16 cellular contexts compared by ENCODE assay signal in the genomic region with DNA sequence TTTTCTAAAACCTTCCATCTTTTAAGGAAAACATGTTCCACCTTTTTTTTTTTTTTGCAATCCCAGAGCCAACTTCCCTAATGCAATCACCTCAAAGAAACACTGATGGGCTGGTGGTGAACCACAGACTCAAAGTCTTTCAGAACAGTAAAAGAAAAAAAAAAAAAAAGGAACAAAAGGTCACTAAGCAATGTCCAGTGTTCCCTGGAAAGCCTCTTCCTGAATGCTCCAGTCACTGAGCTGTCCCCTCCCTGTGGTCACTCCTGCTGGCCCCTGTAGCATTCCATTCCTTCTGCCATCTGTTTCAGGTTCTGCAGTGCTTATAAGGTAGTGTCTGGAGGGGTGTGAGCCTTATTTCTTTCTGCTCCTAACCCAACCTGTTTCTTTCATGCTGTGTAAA. TPM values are rescaled to one million over a fixed set of nuclear protein-coding genes. Genes with fewer than 3 reads are reported as not detected.
DNase-seq lines count a peak whose midpoint lies in the region; ATAC-seq, FAIRE-seq and TF ChIP-seq lines count a peak whose summit lies in the region.
"Had no signal": no experiment of that assay in that cellular context is flagged by ENCODE, and none has a peak within 500 bp of the region (broad histone marks: within the 10 kb centered on the region; RNA-seq: fewer than 3 reads in every experiment).

No MANE protein-coding gene starts in this region.

- no peak overlapping the region for H3K4me3 Mint-ChIP-seq in activated CD8-positive, alpha-beta T cell treated with anti-CD3 and anti-CD28 coated beads, Interleukin-2, amount 10 ng/mL, durations not matched to agents 7 days and 5 days

- in situ Hi-C loops in G401 (cut with HindIII; ENCODE audit: low sequenced_read_pairs): no loop called here

- TF ChIP-seq CTCF in fibroblast of mammary gland (conservative IDR thresholded peaks at IDR 0.05; ENCODE audit: control insufficient read depth, insufficient read depth, low read depth, low read length): no peak

- H3K4me3 ChIP-seq in fibroblast of mammary gland (ENCODE audit: control insufficient read depth, low read depth, low read length) (no peak overlapping the region), skeletal muscle satellite cell (ENCODE audit: low read length) (no peak overlapping the region)

- peaks cover 13% of the 10 kb centered on the region for H3K4me1 Mint-ChIP-seq in activated CD8-positive, alpha-beta T cell treated with anti-CD3 and anti-CD28 coated beads, Interleukin-2, amount 10 ng/mL, durations not matched to agents 7 days and 5 days (ENCODE audit: low read depth)

- POLR2A ChIA-PET in activated CD8-positive, alpha-beta T cell treated with anti-CD3 and anti-CD28 coated beads, Interleukin-2, amount 10 ng/mL, durations not matched to agents 7 days and 5 days (lab: Charles Lee): no interaction called here

- H3K4me2 ChIP-seq in skeletal muscle satellite cell (ENCODE audit: low read length): no peak overlapping the region

- H3K9ac ChIP-seq in skeletal muscle satellite cell (ENCODE audit: low read depth, low read length): peak overlapping the region; percentile 63

- H3K4me1 ChIP-seq in skeletal muscle satellite cell (ENCODE audit: control insufficient read depth, insufficient read depth, low read length): peaks cover 47% of the 10 kb centered on the region

- ATAC-seq in activated CD8-positive, alpha-beta T cell treated with anti-CD3 and anti-CD28 coated beads, Interleukin-2, amount 10 ng/mL, durations not matched to agents 7 days and 5 days: no peak
- ATAC-seq: stimulated activated naive CD8-positive, alpha-beta T cell treated with anti-CD3 and anti-CD28 coated beads, Interleukin-15, Interleukin-2, amounts not matched to agents 100 U/mL and 50 U/mL, for 24 hours had no signal

- no peaks in the 10 kb centered on the region for H3K9me3 ChIP-seq in skeletal muscle satellite cell (replicated peaks; ENCODE audit: low read length)

- peak; percentile 76 for FAIRE-seq in RCC 7860 (lab: Jason Lieb, UNC)
- FAIRE-seq: endometrium, islet of Langerhans had no signal

- H3K27me3 Mint-ChIP-seq in activated CD8-positive, alpha-beta T cell treated with anti-CD3 and anti-CD28 coated beads, Interleukin-2, amount 10 ng/mL, durations not matched to agents 7 days and 5 days (ENCODE audit: low read depth): no peaks in the 10 kb centered on the region

- H3K27me3 ChIP-seq in skeletal muscle satellite cell (ENCODE audit: control insufficient read depth, insufficient read depth, low read length): no peaks in the 10 kb centered on the region

- no peaks in the 10 kb centered on the region for H3K9me3 Mint-ChIP-seq in activated CD8-positive, alpha-beta T cell treated with anti-CD3 and anti-CD28 coated beads, Interleukin-2, amount 10 ng/mL, durations not matched to agents 7 days and 5 days (ENCODE audit: insufficient read depth)

- peaks cover 71% of the 10 kb centered on the region for H3K36me3 Mint-ChIP-seq in activated CD8-positive, alpha-beta T cell treated with anti-CD3 and anti-CD28 coated beads, Interleukin-2, amount 10 ng/mL, durations not matched to agents 7 days and 5 days (ENCODE audit: low read depth)

- peaks cover 32% of the 10 kb centered on the region for H3K36me3 ChIP-seq in skeletal muscle satellite cell (ENCODE audit: insufficient read depth, low read length)

- DNase-seq in G401 (ENCODE audit: low spot score) (peak; percentile 91), RCC 7860 (ENCODE audit: low spot score) (peak; percentile 51), fibroblast of mammary gland (ENCODE audit: low read depth) (peak; percentile 46), RPMI8226 (no peak), NCI-H2029 (lab: John Stamatoyannopoulos, UW) (no peak)
- DNase-seq in activated CD8-positive, alpha-beta T cell treated with anti-CD3 and anti-CD28 coated beads, Interleukin-2, amount 10 ng/mL, durations not matched to agents 7 days and 5 days: no peak
- DNase-seq: activated CD4-positive, alpha-beta T cell treated with anti-CD3 and anti-CD28 coated beads, Interleukin-2, amount 50 U/mL, for 48 hours; activated effector memory CD4-positive, alpha-beta T cell treated with Interleukin-2 at 50 U/mL for 16 hours; NCI-H1105; NCI-H226; stimulated activated CD4-positive, alpha-beta T cell treated with anti-CD3 and anti-CD28 coated beads, Interleukin-4, amount 100 ng/mL, for 24 hours; stimulated activated naive CD8-positive, alpha-beta T cell treated with anti-CD3 and anti-CD28 coated beads, Interleukin-15, Interleukin-2, amounts not matched to agents 100 U/mL and 50 U/mL, for 24 hours; T1000 had no signal

- no peak overlapping the region for H3K27ac Mint-ChIP-seq in activated CD8-positive, alpha-beta T cell treated with anti-CD3 and anti-CD28 coated beads, Interleukin-2, amount 10 ng/mL, durations not matched to agents 7 days and 5 days

- CTCF ChIA-PET in activated CD8-positive, alpha-beta T cell treated with anti-CD3 and anti-CD28 coated beads, Interleukin-2, amount 10 ng/mL, durations not matched to agents 7 days and 5 days (lab: Charles Lee): interaction anchor here (1.5 kb wide), 1 partner anchor 255 kb away, joined by 3 read pairs; no protein-coding TSS in a partner anchor

RNA-seq across cellular contexts. Expression of a gene that starts 53.3 kb away (rescaled TPM):
- 110 and 118 TPM in 2 replicates for total RNA-seq in G401 (2014; rRNA removed; shearing (Covaris generic))
- total RNA-seq in skeletal muscle satellite cell (2012; rRNA removed): 42.6 and 47.4 TPM in 2 replicates
- total RNA-seq in activated CD8-positive, alpha-beta T cell treated with anti-CD3 and anti-CD28 coated beads, Interleukin-2, amount 10 ng/mL, durations not matched to agents 7 days and 5 days: 10 to 100 TPM; 57.2 TPM

RNA-seq across cellular contexts. Expression of a gene that starts 53.5 kb away (rescaled TPM):
- 6.8 and 10.1 TPM in 2 replicates for total RNA-seq in G401 (2014; rRNA removed; shearing (Covaris generic))
- total RNA-seq in skeletal muscle satellite cell (2012; rRNA removed): 2.2 and 2.3 TPM in 2 replicates
- total RNA-seq in activated CD8-positive, alpha-beta T cell treated with anti-CD3 and anti-CD28 coated beads, Interleukin-2, amount 10 ng/mL, durations not matched to agents 7 days and 5 days: 1 to 10 TPM in 1 of 2 experiments, under 1 TPM in 1; 0.97 to 2.2 TPM

Comparison
In these comparisons a context has a peak if more than half of its experiments do, and no peak if none do; other contexts are left out.
1. DNase-seq: peak in G401 (single experiment), RCC 7860 (single experiment) and fibroblast of mammary gland (single experiment); none in RPMI8226 (single experiment), NCI-H2029 (single experiment) and activated CD8-positive, alpha-beta T cell treated with anti-CD3 and anti-CD28 coated beads, Interleukin-2, amount 10 ng/mL, durations not matched to agents 7 days and 5 days (single experiment).